Comparison of ENCODE assay signal across 9 cellular contexts in genomic region chr11:32809313-32809712, GRCh38. TPM values are rescaled to one million over a fixed set of nuclear protein-coding genes. Genes with fewer than 3 reads are reported as not detected.
DNase-seq lines count a peak whose midpoint lies in the region; ATAC-seq and TF ChIP-seq lines count a peak whose summit lies in the region.
"Had no signal": no experiment of that assay in that cellular context is flagged by ENCODE, and none has a peak within 500 bp of the region (broad histone marks: within the 10 kb centered on the region; RNA-seq: fewer than 3 reads in every experiment).

No MANE protein-coding gene starts in this region.

- H3K4me1 Mint-ChIP-seq in activated naive CD8-positive, alpha-beta T cell treated with anti-CD3 and anti-CD28 coated beads, Interleukin-2, amount 10 ng/mL, durations not matched to agents 7 days and 5 days, result no peaks in the 10 kb centered on the region
- H3K4me1 Mint-ChIP-seq: CD8-positive, alpha-beta memory T cell had no signal

- no peak overlapping the region for H3K4me3 Mint-ChIP-seq in activated naive CD8-positive, alpha-beta T cell treated with anti-CD3 and anti-CD28 coated beads, Interleukin-2, amount 10 ng/mL, durations not matched to agents 7 days and 5 days
- H3K4me3 Mint-ChIP-seq: CD8-positive, alpha-beta memory T cell had no signal

- H3K9me3 ChIP-seq in HEK293 (ENCODE audit: control insufficient read depth, insufficient read depth, low read depth, low read length) (no peaks in the 10 kb centered on the region), Panc1 (ENCODE audit: control insufficient read depth, insufficient read depth, low read depth, low read length) (no peaks in the 10 kb centered on the region)

- H3K27ac Mint-ChIP-seq in activated naive CD8-positive, alpha-beta T cell treated with anti-CD3 and anti-CD28 coated beads, Interleukin-2, amount 10 ng/mL, durations not matched to agents 7 days and 5 days, result no peak overlapping the region
- H3K27ac Mint-ChIP-seq: CD8-positive, alpha-beta memory T cell had no signal

- BruUV-seq in Panc1 (replicated peaks; lab: Mats Ljungman, UMichigan), result no TSS peak

- H3K36me3 Mint-ChIP-seq in activated naive CD8-positive, alpha-beta T cell treated with anti-CD3 and anti-CD28 coated beads, Interleukin-2, amount 10 ng/mL, durations not matched to agents 7 days and 5 days, result no peaks in the 10 kb centered on the region
- H3K36me3 Mint-ChIP-seq: CD8-positive, alpha-beta memory T cell had no signal

- H3K27ac ChIP-seq in HEK293 (ENCODE audit: extremely low read depth, low read depth, low read length) (no peak overlapping the region), Panc1 (ENCODE audit: low read length) (no peak overlapping the region)

- H3K4me1 ChIP-seq in HEK293 (ENCODE audit: control insufficient read depth, insufficient read depth, low read length) (no peaks in the 10 kb centered on the region), Panc1 (ENCODE audit: control insufficient read depth, insufficient read depth, low read length) (no peaks in the 10 kb centered on the region)

- peaks cover 2% of the 10 kb centered on the region for H3K27me3 Mint-ChIP-seq in activated naive CD8-positive, alpha-beta T cell treated with anti-CD3 and anti-CD28 coated beads, Interleukin-2, amount 10 ng/mL, durations not matched to agents 7 days and 5 days
- H3K27me3 Mint-ChIP-seq: CD8-positive, alpha-beta memory T cell had no signal

- CTCF ChIA-PET in HEK293 (lab: Yijun Ruan, JAX), result interaction anchor here (0.5 to 2.4 kb wide), 36 partner anchors 9 to 1463 kb away, joined by 3 to 18 read pairs (median 3); no protein-coding TSS in a partner anchor
- CTCF ChIA-PET in Panc1 (lab: Charles Lee), result interaction anchor here (0.6 kb wide), 1 partner anchor 1570 kb away, joined by 4 read pairs; no protein-coding TSS in a partner anchor

- intact Hi-C loops in Panc1 (cut with micrococcal nuclease; ENCODE audit: unreplicated experiment), result loop anchor here (10.0 kb wide), 1 partner anchor 255 kb away; no protein-coding TSS in a partner anchor
- intact Hi-C loops in left cardiac atrium (cut with DNase I), result no loop called here

- no peak for TF ChIP-seq CTCF in HEK293 (tag by site-specific recombination; IDR thresholded peaks at IDR 0.05)
- TF ChIP-seq CTCF in LNCaP clone FGC (IDR thresholded peaks at IDR 0.05; ENCODE audit: control insufficient read depth, extremely low read depth, insufficient read depth), result peak; percentile 90
- peak; percentile 91 for TF ChIP-seq CTCF in Panc1 (IDR thresholded peaks at IDR 0.05)

- POLR2A ChIA-PET in HEK293 (lab: Yijun Ruan, JAX) (no interaction called here), Panc1 (lab: Charles Lee) (no interaction called here)
- POLR2A ChIA-PET in activated naive CD8-positive, alpha-beta T cell treated with anti-CD3 and anti-CD28 coated beads, Interleukin-2, amount 10 ng/mL, durations not matched to agents 7 days and 5 days (lab: Charles Lee), result no interaction called here

- ATAC-seq in Panc1 (peak; percentile 99), left cardiac atrium (peak; percentile 78 to 89)
- peak; percentile 89 for ATAC-seq in activated naive CD8-positive, alpha-beta T cell treated with anti-CD3 and anti-CD28 coated beads, Interleukin-2, amount 10 ng/mL, durations not matched to agents 7 days and 5 days (ENCODE audit: low read depth)

- in situ Hi-C loops in Panc1 (cut with HindIII; ENCODE audit: low pct_unique_long_range_greater_than_20kb, low sequenced_read_pairs), result no loop called here

- H3K36me3 ChIP-seq in HEK293 (ENCODE audit: control insufficient read depth in 2 of 2, insufficient read depth in 1 of 2, low read length in 2 of 2) (no peaks in the 10 kb centered on the region), Panc1 (ENCODE audit: control insufficient read depth, insufficient read depth, low read length) (no peaks in the 10 kb centered on the region)

- peaks cover 4% of the 10 kb centered on the region; the same call in 1 of the 2 replicates for H3K27me3 ChIP-seq in Panc1 (ENCODE audit: control insufficient read depth, insufficient read depth, low read length)

- no peak overlapping the region for H3K4me3 ChIP-seq in HEK293 (ENCODE audit: low read depth, low read length)
- no peak overlapping the region for H3K4me3 ChIP-seq in LNCaP clone FGC (ENCODE audit: low read depth, low read length)
- H3K4me3 ChIP-seq in Panc1 (ENCODE audit: low read depth in 2 of 2, low read length in 2 of 2), result no peak overlapping the region

- no peaks in the 10 kb centered on the region for H3K9me3 Mint-ChIP-seq in activated naive CD8-positive, alpha-beta T cell treated with anti-CD3 and anti-CD28 coated beads, Interleukin-2, amount 10 ng/mL, durations not matched to agents 7 days and 5 days
- H3K9me3 Mint-ChIP-seq: CD8-positive, alpha-beta memory T cell had no signal

- DNase-seq in SIG-M5 treated with dmso at 0.1 percent for 504 hours (lab: John Stamatoyannopoulos, UW; ENCODE audit: unreplicated experiment), result peak; percentile 84
- no peak for DNase-seq in SIG-M5 (lab: John Stamatoyannopoulos, UW)
- DNase-seq in LNCaP clone FGC (ENCODE audit: low read depth), result peak; percentile 55
- DNase-seq in Panc1 (ENCODE audit: low read depth, low spot score), result peak; percentile 77
- DNase-seq in activated naive CD8-positive, alpha-beta T cell treated with anti-CD3 and anti-CD28 coated beads, Interleukin-2, amount 10 ng/mL, durations not matched to agents 7 days and 5 days, result peak; percentile 40
- DNase-seq in left cardiac atrium, result peak; percentile 67
- peak; percentile 62 for DNase-seq in retina

TF ChIP-seq in HEK293, 187 proteins besides CTCF, POLR2A, EP300 and RAD21:
- TF ChIP-seq ZEB2 (tag by site-specific recombination; IDR thresholded peaks at IDR 0.05) (no peak), ZNF654 (tag by site-specific recombination; IDR thresholded peaks at IDR 0.05; ENCODE audit: low read depth) (peak; percentile 79), ZBTB17 (tag by site-specific recombination; IDR thresholded peaks at IDR 0.05) (peak; percentile 60; the same call in 1 of the 2 replicates), SCRT1 (tag by site-specific recombination; IDR thresholded peaks at IDR 0.05; ENCODE audit: borderline replicate concordance) (no peak)
TF ChIP-seq in HEK293: peak in this region for 2.

RNA-seq across cellular contexts. Expression of gene CCDC73, which starts 14.9 kb away (rescaled TPM):
- total RNA-seq in Panc1 (2021; ENCODE audit: unreplicated experiment) (not detected), left cardiac atrium (not detected)
- not detected for polyA plus RNA-seq in Panc1 (2012; ENCODE audit: insufficient read length)
- under 1 TPM in 1 of 2 experiments, not detected in 1; 0.14 TPM for total RNA-seq in activated naive CD8-positive, alpha-beta T cell treated with anti-CD3 and anti-CD28 coated beads, Interleukin-2, amount 10 ng/mL, durations not matched to agents 7 days and 5 days
- total RNA-seq: CD8-positive, alpha-beta memory T cell had no signal
- polyA plus RNA-seq: CD8-positive, alpha-beta memory T cell had no signal

RNA-seq across cellular contexts. Expression of gene PRRG4, which starts 20.4 kb away (rescaled TPM):
- total RNA-seq in Panc1 (2021; ENCODE audit: unreplicated experiment) (0.87 TPM), left cardiac atrium (1 to 10 TPM in 1 of 2 donors, under 1 TPM in 1; 0.92 to 1.0 TPM)
- polyA plus RNA-seq in Panc1 (2012; ENCODE audit: insufficient read length), result 0.30 TPM
- under 1 TPM; 0.26 to 0.33 TPM for total RNA-seq in activated naive CD8-positive, alpha-beta T cell treated with anti-CD3 and anti-CD28 coated beads, Interleukin-2, amount 10 ng/mL, durations not matched to agents 7 days and 5 days
- polyA plus RNA-seq: CD8-positive, alpha-beta memory T cell had no signal
